2 cellular contexts compared by ENCODE assay signal in genomic region chr2:79112269-79112668, GRCh38.
TF ChIP-seq lines count a peak whose summit lies in the region.

No MANE protein-coding gene starts in this region.

TF ChIP-seq in HepG2, 621 proteins besides CTCF, POLR2A, EP300 and RAD21:
- TF ChIP-seq FOXM1 (CRISPR knock-in tag; IDR thresholded peaks at IDR 0.05), result no peak
- TF ChIP-seq CEBPB (IDR thresholded peaks at IDR 0.05; ENCODE audit: borderline replicate concordance, low read depth, low read length), result peak; percentile 60; the same call in 1 of the 2 replicates
- TF ChIP-seq ETV5 (CRISPR knock-in tag; IDR thresholded peaks at IDR 0.05; ENCODE audit: borderline replicate concordance), result no peak

TF ChIP-seq in IMR-90, 13 proteins besides CTCF, POLR2A, EP300 and RAD21:
- peak; percentile 55; the same call in 1 of the 2 replicates for TF ChIP-seq CEBPB (IDR thresholded peaks at IDR 0.05; ENCODE audit: low read depth, low read length)
- no peak for TF ChIP-seq MXI1 (IDR thresholded peaks at IDR 0.05; ENCODE audit: borderline replicate concordance, low read depth, low read length)
